Comparison of ENCODE assay signal across 8 cellular contexts in the genomic region with DNA sequence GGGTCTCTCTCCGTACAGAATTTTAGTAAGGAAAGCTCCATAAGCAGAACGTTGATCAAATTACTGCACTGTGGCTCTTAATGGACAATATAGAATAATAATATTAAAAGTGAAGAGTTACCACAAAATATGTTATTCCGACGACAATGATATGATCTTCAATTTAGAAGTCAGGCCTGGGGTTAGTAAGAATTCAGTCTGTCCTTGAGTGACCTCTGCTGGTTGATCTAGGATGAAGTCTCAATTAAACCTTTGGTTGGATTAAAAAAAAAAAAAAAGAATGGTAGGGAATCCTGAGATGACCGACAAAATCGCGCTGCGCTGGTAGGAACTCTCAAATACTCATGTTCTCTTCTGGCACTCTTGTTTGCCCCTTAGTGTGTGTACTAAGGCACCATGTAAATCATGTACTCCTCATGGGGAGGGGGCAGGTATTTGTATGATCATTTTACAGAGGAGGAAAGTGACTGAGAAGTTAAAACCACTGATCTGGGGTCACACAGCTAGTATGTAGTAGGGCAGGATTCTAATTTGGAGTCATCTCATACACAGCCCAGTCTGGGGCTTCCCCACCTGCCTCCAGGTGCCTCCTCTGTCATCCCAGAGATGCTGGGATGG.
DNase-seq lines count a peak whose midpoint lies in the region; ATAC-seq, FAIRE-seq and TF ChIP-seq lines count a peak whose summit lies in the region.

No MANE protein-coding gene starts in this region.

- H3K27me3 Mint-ChIP-seq in CD4-positive, CD25-positive, alpha-beta regulatory T cell = peaks cover 25% of the 10 kb centered on the region
- no peaks in the 10 kb centered on the region for H3K27me3 Mint-ChIP-seq in chondrocyte (ENCODE audit: low read depth)

- H3K4me3 Mint-ChIP-seq in CD4-positive, CD25-positive, alpha-beta regulatory T cell = no peak overlapping the region
- no peak overlapping the region for H3K4me3 Mint-ChIP-seq in chondrocyte (ENCODE audit: unreplicated experiment)

- H3K4me3 ChIP-seq in CD4-positive, CD25-positive, alpha-beta regulatory T cell (ENCODE audit: low read depth, low read length) = no peak overlapping the region

- no peak overlapping the region for H3K27ac Mint-ChIP-seq in CD4-positive, CD25-positive, alpha-beta regulatory T cell
- no peak overlapping the region for H3K27ac Mint-ChIP-seq in chondrocyte (ENCODE audit: unreplicated experiment)

- no peak for ATAC-seq in CD4-positive, CD25-positive, alpha-beta regulatory T cell (ENCODE audit: low read depth in 2 of 2)
- ATAC-seq in omental fat pad (ENCODE audit: low FRiP score) = no peak
- ATAC-seq in GM19035 (IDR thresholded peaks at IDR 0.05; ENCODE audit: unreplicated experiment) = no peak
- no peak for ATAC-seq in GM21423 (IDR thresholded peaks at IDR 0.05; ENCODE audit: unreplicated experiment)

- no peaks in the 10 kb centered on the region for H3K4me1 ChIP-seq in CD4-positive, CD25-positive, alpha-beta regulatory T cell (ENCODE audit: control insufficient read depth, insufficient read depth, low read length, poor library complexity, severe bottlenecking)

- no peaks in the 10 kb centered on the region for H3K9me3 ChIP-seq in CD4-positive, CD25-positive, alpha-beta regulatory T cell (ENCODE audit: control insufficient read depth in 2 of 2, low read length in 2 of 2)

- no peaks in the 10 kb centered on the region for H3K27me3 ChIP-seq in CD4-positive, CD25-positive, alpha-beta regulatory T cell (ENCODE audit: control insufficient read depth, insufficient read depth, low read length)

- H3K27ac ChIP-seq in CD4-positive, CD25-positive, alpha-beta regulatory T cell (ENCODE audit: insufficient read depth, low read length, poor library complexity, severe bottlenecking) = no peak overlapping the region

- peak in 2 of 3 donors; percentile 26 to 46 for DNase-seq in CD4-positive, CD25-positive, alpha-beta regulatory T cell
- DNase-seq in H54 (ENCODE audit: insufficient read length, low spot score) (peak; percentile 12), NCI-H446 (lab: John Stamatoyannopoulos, UW) (peak; percentile 62 to 75), chondrocyte (ENCODE audit: low spot score) (no peak), lung microvascular endothelial cell (ENCODE audit: low read depth in 2 of 2) (peak; percentile 27 to 58), omental fat pad (ENCODE audit: low spot score) (no peak)

- no peaks in the 10 kb centered on the region for H3K4me1 Mint-ChIP-seq in CD4-positive, CD25-positive, alpha-beta regulatory T cell
- peaks cover 57% of the 10 kb centered on the region for H3K4me1 Mint-ChIP-seq in chondrocyte (ENCODE audit: low read depth)

- TF ChIP-seq CTCF in chondrocyte (IDR thresholded peaks at IDR 0.05) = peak; percentile 89
- no peak for TF ChIP-seq CTCF in omental fat pad (IDR thresholded peaks at IDR 0.05)

- peak; percentile 57 for FAIRE-seq in H54 (lab: Jason Lieb, UNC)

- TF ChIP-seq POLR2A in H54 (IDR thresholded peaks at IDR 0.05; ENCODE audit: low read depth, low read length) = no peak

- H3K36me3 Mint-ChIP-seq in CD4-positive, CD25-positive, alpha-beta regulatory T cell = no peaks in the 10 kb centered on the region
- H3K36me3 Mint-ChIP-seq in chondrocyte (ENCODE audit: low read depth) = no peaks in the 10 kb centered on the region

- no peaks in the 10 kb centered on the region for H3K36me3 ChIP-seq in CD4-positive, CD25-positive, alpha-beta regulatory T cell (ENCODE audit: control insufficient read depth, insufficient read depth, low read length)

- H3K9me3 Mint-ChIP-seq in CD4-positive, CD25-positive, alpha-beta regulatory T cell = no peaks in the 10 kb centered on the region
- H3K9me3 Mint-ChIP-seq in chondrocyte (ENCODE audit: low read depth) = no peaks in the 10 kb centered on the region

Comparison
In these comparisons a context has a peak if more than half of its experiments do, and no peak if none do; other contexts are left out.
1. DNase-seq: peak in CD4-positive, CD25-positive, alpha-beta regulatory T cell (2 of 3), H54 (single experiment), NCI-H446 (2 of 2) and lung microvascular endothelial cell (2 of 2); none in chondrocyte (single experiment) and omental fat pad (single experiment).